Comparison of ENCODE assay signal across 7 cellular contexts in genomic region chr3:173529062-173529711, GRCh38.
DNase-seq lines count a peak whose midpoint lies in the region; ATAC-seq, FAIRE-seq and TF ChIP-seq lines count a peak whose summit lies in the region.

No MANE protein-coding gene starts in this region.

- H3K4me3 Mint-ChIP-seq in activated T-cell treated with anti-CD3 and anti-CD28 coated beads, Interleukin-2, amount 50 U/mL, for 72 hours, result no peak overlapping the region

- peak; percentile 100 for ATAC-seq in GM18502 (IDR thresholded peaks at IDR 0.05; ENCODE audit: poor library complexity, unreplicated experiment)
- ATAC-seq in activated T-cell treated with anti-CD3 and anti-CD28 coated beads, Interleukin-2, amount 50 U/mL, for 72 hours (replicated peaks in 1 of 2), result no peak

- H3K4me2 ChIP-seq in mammary epithelial cell (ENCODE audit: insufficient read depth, low read depth, low read length), result no peak overlapping the region

- H3K36me3 ChIP-seq in HAP-1 (replicated peaks), result no peaks in the 10 kb centered on the region
- no peaks in the 10 kb centered on the region for H3K36me3 ChIP-seq in mammary epithelial cell (ENCODE audit: insufficient read depth, low read length)
- no peaks in the 10 kb centered on the region for H3K36me3 ChIP-seq in small intestine (ENCODE audit: control insufficient read depth in 2 of 2, insufficient read depth in 2 of 2, low read length in 2 of 2)

- H3K27ac ChIP-seq in mammary epithelial cell (ENCODE audit: insufficient read depth, low read depth, low read length), result no peak overlapping the region
- no peak overlapping the region for H3K27ac ChIP-seq in small intestine (ENCODE audit: low read depth in 1 of 2, low read length in 1 of 2)

- H3K4me1 ChIP-seq in HAP-1 (no peaks in the 10 kb centered on the region), mammary epithelial cell (ENCODE audit: insufficient read depth, low read length) (no peaks in the 10 kb centered on the region), small intestine (ENCODE audit: control insufficient read depth in 2 of 2, insufficient read depth in 1 of 2, low read depth in 1 of 2, low read length in 1 of 2) (no peaks in the 10 kb centered on the region)

- H4K20me1 ChIP-seq in mammary epithelial cell (ENCODE audit: insufficient read depth, low read length), result no peaks in the 10 kb centered on the region

- no peaks in the 10 kb centered on the region for H3K79me2 ChIP-seq in mammary epithelial cell (ENCODE audit: insufficient read depth, low read length)

- 33% methylated on average over 6 of the region's 8 CpGs for WGBS in mammary epithelial cell (ENCODE audit: low coverage, missing lambda C conversion rate)
- WGBS in small intestine, 3 donors, result 34 to 48% (median 37%) methylated on average over 8 of the region's 8 CpGs

- DNase-seq in HAP-1 (ENCODE audit: low spot score in 2 of 2) (peak; percentile 41 to 62), LNCaP clone FGC (ENCODE audit: low read depth) (peak; percentile 54), mammary epithelial cell (peak; percentile 38), small intestine (peak; percentile 31)
- DNase-seq in activated T-cell treated with anti-CD3 and anti-CD28 coated beads, Interleukin-2, amount 50 U/mL, for 72 hours, result no peak
- DNase-seq in activated CD4-positive, alpha-beta T cell treated with anti-CD3 and anti-CD28 coated beads, Interleukin-2, amount 50 U/mL, for 48 hours, result no peak

- H3K9me3 ChIP-seq in HAP-1, result no peaks in the 10 kb centered on the region; the same call in 1 of the 2 replicates
- no peaks in the 10 kb centered on the region for H3K9me3 ChIP-seq in mammary epithelial cell (replicated peaks; ENCODE audit: insufficient read depth, low read length)
- no peaks in the 10 kb centered on the region for H3K9me3 ChIP-seq in small intestine (ENCODE audit: control insufficient read depth, low read depth)

- intact Hi-C loops in mammary epithelial cell (cut with micrococcal nuclease), result no loop called here

- TF ChIP-seq CTCF in LNCaP clone FGC (IDR thresholded peaks at IDR 0.05; ENCODE audit: control insufficient read depth, extremely low read depth, insufficient read depth), result peak; percentile 94
- TF ChIP-seq CTCF in mammary epithelial cell (conservative IDR thresholded peaks at IDR 0.05 in 1 of 2, IDR thresholded peaks at IDR 0.05 in 1 of 2; ENCODE audit: extremely low read depth in 1 of 2, insufficient read depth in 1 of 2, low read depth in 1 of 2, low read length in 2 of 2), result peak; percentile 61 to 70

- peaks cover 0 to 4% of the 10 kb centered on the region in 2 donors for H3K36me3 Mint-ChIP-seq in activated T-cell treated with anti-CD3 and anti-CD28 coated beads, Interleukin-2, amount 50 U/mL, for 72 hours (ENCODE audit: insufficient read depth in 2 of 2)

- no peak overlapping the region for H2AFZ ChIP-seq in mammary epithelial cell (ENCODE audit: low read depth, low read length)

- dilution Hi-C loops in mammary epithelial cell (cut with HindIII; ENCODE audit: low sequenced_read_pairs), result no loop called here

- CTCF ChIA-PET in mammary epithelial cell (lab: Charles Lee; ENCODE audit: low non-redundant PET), result interaction anchor here (0.6 kb wide), 1 partner anchor 10 kb away, joined by 4 read pairs; no protein-coding TSS in a partner anchor

- in situ Hi-C loops in HAP-1 (cut with MboI; ENCODE audit: low sequenced_read_pairs), result no loop called here
- in situ Hi-C loops in mammary epithelial cell (cut with MboI; ENCODE audit: low sequenced_read_pairs in 2 of 2), result no loop called here

- H3K27ac Mint-ChIP-seq in activated T-cell treated with anti-CD3 and anti-CD28 coated beads, Interleukin-2, amount 50 U/mL, for 72 hours, result no peak overlapping the region

- no peak for FAIRE-seq in small intestine (lab: Jason Lieb, UNC)

- H3K9me3 Mint-ChIP-seq in activated T-cell treated with anti-CD3 and anti-CD28 coated beads, Interleukin-2, amount 50 U/mL, for 72 hours, result peaks cover 12 to 21% of the 10 kb centered on the region in 2 donors

- H3K27me3 ChIP-seq in HAP-1 (ENCODE audit: low read depth) (no peaks in the 10 kb centered on the region), mammary epithelial cell (ENCODE audit: insufficient read depth, low read length) (no peaks in the 10 kb centered on the region), small intestine (ENCODE audit: control insufficient read depth in 2 of 2, insufficient read depth in 2 of 2, low read length in 2 of 2) (no peaks in the 10 kb centered on the region)

- no TSS peak for BruUV-seq in mammary epithelial cell (replicated peaks; lab: Mats Ljungman, UMichigan)

- no peak overlapping the region for H3K9ac ChIP-seq in mammary epithelial cell (ENCODE audit: insufficient read depth, low read length)

- H3K4me3 ChIP-seq in HAP-1 (no peak overlapping the region), LNCaP clone FGC (ENCODE audit: low read depth, low read length) (no peak overlapping the region), mammary epithelial cell (replicated peaks in 1 of 3; ENCODE audit: insufficient read depth in 1 of 3, low read depth in 2 of 3, low read length in 3 of 3) (no peak overlapping the region), small intestine (ENCODE audit: low read depth in 1 of 2, low read length in 2 of 2) (no peak overlapping the region)

- H3K4me1 Mint-ChIP-seq in activated T-cell treated with anti-CD3 and anti-CD28 coated beads, Interleukin-2, amount 50 U/mL, for 72 hours (ENCODE audit: low read depth), result no peaks in the 10 kb centered on the region

- no peaks in the 10 kb centered on the region for H3K27me3 Mint-ChIP-seq in activated T-cell treated with anti-CD3 and anti-CD28 coated beads, Interleukin-2, amount 50 U/mL, for 72 hours (ENCODE audit: low read depth)

Comparison
In these comparisons a context has a peak if more than half of its experiments do, and no peak if none do; other contexts are left out.
1. DNase-seq: peak in HAP-1 (2 of 2), LNCaP clone FGC (single experiment), mammary epithelial cell (single experiment) and small intestine (single experiment); none in activated T-cell treated with anti-CD3 and anti-CD28 coated beads, Interleukin-2, amount 50 U/mL, for 72 hours (0 of 2) and activated CD4-positive, alpha-beta T cell treated with anti-CD3 and anti-CD28 coated beads, Interleukin-2, amount 50 U/mL, for 48 hours (0 of 2).